16 cellular contexts compared by ENCODE assay signal in the genomic region with DNA sequence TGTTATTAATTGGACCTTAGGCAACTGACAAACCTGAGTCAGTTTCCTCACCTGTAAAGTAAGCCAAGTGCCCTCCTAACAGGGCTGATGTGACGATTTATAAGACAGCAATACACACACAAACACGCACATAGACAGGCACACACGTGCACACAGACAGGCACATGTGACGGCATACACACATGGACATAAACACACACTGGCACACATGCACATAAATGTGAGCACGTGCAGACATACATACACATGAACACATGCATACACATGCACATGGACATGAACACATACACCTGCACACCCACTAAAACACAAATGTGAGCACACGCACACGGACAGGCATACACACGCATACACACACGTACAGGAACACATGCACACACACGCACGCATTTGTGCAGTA.
A peak's percentile ranks its signal among the peaks of the same experiment; 100 is the strongest.
DNase-seq lines count a peak whose midpoint lies in the region; ATAC-seq, FAIRE-seq and TF ChIP-seq lines count a peak whose summit lies in the region.
"Had no signal": no experiment of that assay in that cellular context is flagged by ENCODE, and none has a peak within 500 bp of the region (broad histone marks: within the 10 kb centered on the region; RNA-seq: fewer than 3 reads in every experiment).

No MANE protein-coding gene starts in this region.

- H2AFZ ChIP-seq in HepG2 (ENCODE audit: low read length) (no peak overlapping the region), osteoblast (ENCODE audit: low read length) (no peak overlapping the region)
- H2AFZ ChIP-seq: GM23338 had no signal

- FAIRE-seq in HepG2 (lab: Jason Lieb, UNC) (no peak), kidney (lab: Jason Lieb, UNC) (no peak), urothelium cell line (lab: Jason Lieb, UNC) (peak; percentile 55)
- FAIRE-seq: GM18507 had no signal

- H3K4me2 ChIP-seq in HepG2 (ENCODE audit: low read depth, low read length) (no peak overlapping the region), osteoblast (ENCODE audit: insufficient read depth, low read length) (no peak overlapping the region)
- H3K4me2 ChIP-seq: GM23338 had no signal

- no peak for DNase-seq in activated CD4-positive, alpha-beta memory T cell treated with anti-CD3 and anti-CD28 coated beads for 36 hours
- no peak for DNase-seq in activated CD4-positive, alpha-beta memory T cell treated with anti-CD3 and anti-CD28 coated beads, Interleukin-2, amount 10 ng/mL, durations not matched to agents 7 days and 5 days
- DNase-seq in HepG2 (ENCODE audit: low spot score), result no peak
- no peak for DNase-seq in right lobe of liver
- DNase-seq in kidney, result no peak
- no peak for DNase-seq in urothelium cell line (ENCODE audit: low spot score)
- no peak for DNase-seq in osteoblast (ENCODE audit: insufficient read length, low spot score, missing footprints)
- DNase-seq: 8988T, AML-193, HFFc6, IMR-90 had no signal

- intact Hi-C loops in activated CD4-positive, alpha-beta memory T cell treated with anti-CD3 and anti-CD28 coated beads for 36 hours (cut with micrococcal nuclease), result no loop called here
- intact Hi-C loops in HepG2 (cut with micrococcal nuclease; ENCODE audit: unreplicated experiment), result no loop called here
- intact Hi-C loops in right lobe of liver (cut with DNase I), result no loop called here
- intact Hi-C loops in kidney (cut with DNase I), result no loop called here

- no peak for TF ChIP-seq EP300 in HepG2 (IDR thresholded peaks at IDR 0.05; ENCODE audit: low read depth in 2 of 2, low read length in 2 of 2)
- TF ChIP-seq EP300 in HepG2 (CRISPR knock-in tag; IDR thresholded peaks at IDR 0.05; ENCODE audit: borderline replicate concordance), result no peak

- POLR2A ChIA-PET in activated CD4-positive, alpha-beta memory T cell treated with anti-CD3 and anti-CD28 coated beads for 36 hours (lab: Charles Lee), result no interaction called here
- POLR2A ChIA-PET in activated CD4-positive, alpha-beta memory T cell treated with anti-CD3 and anti-CD28 coated beads, Interleukin-2, amount 10 ng/mL, durations not matched to agents 7 days and 5 days (lab: Charles Lee), result no interaction called here
- POLR2A ChIA-PET in HepG2 (lab: Yijun Ruan, JAX), result no interaction called here

- CTCF ChIA-PET in activated CD4-positive, alpha-beta memory T cell treated with anti-CD3 and anti-CD28 coated beads for 36 hours (lab: Charles Lee), result no interaction called here
- CTCF ChIA-PET in activated CD4-positive, alpha-beta memory T cell treated with anti-CD3 and anti-CD28 coated beads, Interleukin-2, amount 10 ng/mL, durations not matched to agents 7 days and 5 days (lab: Charles Lee), result no interaction called here
- CTCF ChIA-PET in HepG2 (lab: Yijun Ruan, JAX; ENCODE audit: low intra/inter-chr PET ratio, low total read pairs), result no interaction called here

- H3K79me2 ChIP-seq in HepG2 (ENCODE audit: insufficient read depth, low read length) (no peaks in the 10 kb centered on the region), osteoblast (ENCODE audit: insufficient read depth, low read length) (no peaks in the 10 kb centered on the region)

- in situ Hi-C loops in HepG2 (cut with HindIII; ENCODE audit: extremely low pct_ligation_motif_present, low pct_unique_long_range_greater_than_20kb), result no loop called here

- TF ChIP-seq POLR2A in HepG2 (IDR thresholded peaks at IDR 0.05; ENCODE audit: insufficient read depth in 1 of 2, low read depth in 2 of 2, low read length in 2 of 2) (no peak), right lobe of liver (IDR thresholded peaks at IDR 0.05) (no peak)

- H3K4me1 ChIP-seq in HepG2 (ENCODE audit: insufficient read depth, low read length) (no peaks in the 10 kb centered on the region), right lobe of liver (no peaks in the 10 kb centered on the region), kidney (ENCODE audit: control insufficient read depth in 1 of 2, insufficient read depth in 1 of 2, low read depth in 1 of 2, low read length in 2 of 2) (peaks cover 0 to 9% of the 10 kb centered on the region in 2 donors), osteoblast (ENCODE audit: insufficient read depth, low read length) (no peaks in the 10 kb centered on the region)
- H3K4me1 ChIP-seq: HAP-1 had no signal

- peaks cover 1% of the 10 kb centered on the region for H3K4me1 Mint-ChIP-seq in activated CD4-positive, alpha-beta memory T cell treated with anti-CD3 and anti-CD28 coated beads for 36 hours (ENCODE audit: low read depth)
- no peaks in the 10 kb centered on the region for H3K4me1 Mint-ChIP-seq in activated CD4-positive, alpha-beta memory T cell treated with anti-CD3 and anti-CD28 coated beads, Interleukin-2, amount 10 ng/mL, durations not matched to agents 7 days and 5 days
- H3K4me1 Mint-ChIP-seq: GM23338 had no signal

- H3K27ac Mint-ChIP-seq in activated CD4-positive, alpha-beta memory T cell treated with anti-CD3 and anti-CD28 coated beads for 36 hours, result peak overlapping the region; percentile 14
- H3K27ac Mint-ChIP-seq in activated CD4-positive, alpha-beta memory T cell treated with anti-CD3 and anti-CD28 coated beads, Interleukin-2, amount 10 ng/mL, durations not matched to agents 7 days and 5 days, result no peak overlapping the region
- H3K27ac Mint-ChIP-seq: GM23338, HFFc6 had no signal

- H3K27me3 Mint-ChIP-seq in activated CD4-positive, alpha-beta memory T cell treated with anti-CD3 and anti-CD28 coated beads for 36 hours, result no peaks in the 10 kb centered on the region
- no peaks in the 10 kb centered on the region for H3K27me3 Mint-ChIP-seq in activated CD4-positive, alpha-beta memory T cell treated with anti-CD3 and anti-CD28 coated beads, Interleukin-2, amount 10 ng/mL, durations not matched to agents 7 days and 5 days

- H3K36me3 ChIP-seq in HepG2 (replicated peaks in 1 of 2; ENCODE audit: control insufficient read depth in 1 of 2, insufficient read depth in 2 of 2, low read length in 2 of 2), result no peaks in the 10 kb centered on the region
- no peaks in the 10 kb centered on the region for H3K36me3 ChIP-seq in right lobe of liver
- no peaks in the 10 kb centered on the region for H3K36me3 ChIP-seq in kidney (ENCODE audit: control insufficient read depth in 1 of 2, insufficient read depth in 2 of 2, low read length in 2 of 2)
- no peaks in the 10 kb centered on the region for H3K36me3 ChIP-seq in osteoblast (ENCODE audit: insufficient read depth, low read length)
- H3K36me3 ChIP-seq: HAP-1 had no signal

- no peak for TF ChIP-seq CTCF in HepG2 (CRISPR knock-in tag; IDR thresholded peaks at IDR 0.05)
- no peak for TF ChIP-seq CTCF in right lobe of liver (IDR thresholded peaks at IDR 0.05)
- no peak for TF ChIP-seq CTCF in kidney (IDR thresholded peaks at IDR 0.05; ENCODE audit: borderline replicate concordance, extremely low read depth, insufficient read depth)
- no peak for TF ChIP-seq CTCF in osteoblast (IDR thresholded peaks at IDR 0.05; ENCODE audit: extremely low read depth, low read depth, low read length)

- TF ChIP-seq RAD21 in HepG2 (CRISPR knock-in tag; IDR thresholded peaks at IDR 0.05), result no peak

- H3K27me3 ChIP-seq in HepG2 (ENCODE audit: control insufficient read depth in 1 of 2, insufficient read depth in 2 of 2, low read length in 2 of 2), result no peaks in the 10 kb centered on the region; a peak in 1 of 5 replicates
- H3K27me3 ChIP-seq in right lobe of liver, result no peaks in the 10 kb centered on the region
- H3K27me3 ChIP-seq in osteoblast (ENCODE audit: insufficient read depth, low read length), result no peaks in the 10 kb centered on the region
- H3K27me3 ChIP-seq: BLaER1 had no signal

- no peak for ATAC-seq in HepG2
- no peak for ATAC-seq in right lobe of liver
- no peak for ATAC-seq in GM18867 (IDR thresholded peaks at IDR 0.05; ENCODE audit: unreplicated experiment)
- ATAC-seq: GM23338 had no signal

- BruUV-seq in HepG2 (replicated peaks; lab: Mats Ljungman, UMichigan), result no TSS peak

- peaks cover 37% of the 10 kb centered on the region for H3K36me3 Mint-ChIP-seq in activated CD4-positive, alpha-beta memory T cell treated with anti-CD3 and anti-CD28 coated beads for 36 hours
- H3K36me3 Mint-ChIP-seq in activated CD4-positive, alpha-beta memory T cell treated with anti-CD3 and anti-CD28 coated beads, Interleukin-2, amount 10 ng/mL, durations not matched to agents 7 days and 5 days (ENCODE audit: low read depth), result peaks cover 69% of the 10 kb centered on the region

- no peaks in the 10 kb centered on the region for H3K9me3 ChIP-seq in HepG2 (ENCODE audit: low read length)
- no peaks in the 10 kb centered on the region for H3K9me3 ChIP-seq in right lobe of liver
- H3K9me3 ChIP-seq in kidney (ENCODE audit: control insufficient read depth in 1 of 2, low read length in 2 of 2), result no peaks in the 10 kb centered on the region
- H3K9me3 ChIP-seq in osteoblast (ENCODE audit: low read depth, low read length), result no peaks in the 10 kb centered on the region
- H3K9me3 ChIP-seq: BLaER1, HAP-1 had no signal

- H3K4me3 ChIP-seq in HepG2 (replicated peaks in 1 of 3; ENCODE audit: insufficient read depth in 1 of 3, low read depth in 2 of 3, low read length in 3 of 3) (no peak overlapping the region), right lobe of liver (no peak overlapping the region), kidney (ENCODE audit: low read length in 2 of 2) (no peak overlapping the region), osteoblast (ENCODE audit: insufficient read depth, low read length) (no peak overlapping the region)
- H3K4me3 ChIP-seq: BLaER1, GM23338, HAP-1 had no signal

- no peaks in the 10 kb centered on the region for H3K9me3 Mint-ChIP-seq in activated CD4-positive, alpha-beta memory T cell treated with anti-CD3 and anti-CD28 coated beads for 36 hours
- no peaks in the 10 kb centered on the region for H3K9me3 Mint-ChIP-seq in activated CD4-positive, alpha-beta memory T cell treated with anti-CD3 and anti-CD28 coated beads, Interleukin-2, amount 10 ng/mL, durations not matched to agents 7 days and 5 days
- H3K9me3 Mint-ChIP-seq: GM23338, HFFc6 had no signal

- H4K20me1 ChIP-seq in HepG2 (ENCODE audit: insufficient read depth, low read length), result no peaks in the 10 kb centered on the region
- H4K20me1 ChIP-seq in osteoblast (ENCODE audit: insufficient read depth, low read length), result no peaks in the 10 kb centered on the region
- H4K20me1 ChIP-seq: BLaER1 had no signal

- H3K4me3 Mint-ChIP-seq in activated CD4-positive, alpha-beta memory T cell treated with anti-CD3 and anti-CD28 coated beads for 36 hours, result no peak overlapping the region
- H3K4me3 Mint-ChIP-seq in activated CD4-positive, alpha-beta memory T cell treated with anti-CD3 and anti-CD28 coated beads, Interleukin-2, amount 10 ng/mL, durations not matched to agents 7 days and 5 days, result no peak overlapping the region
- H3K4me3 Mint-ChIP-seq: GM23338, HFFc6 had no signal

- H3K27ac ChIP-seq in HepG2 (ENCODE audit: extremely low read length, insufficient read depth, low read length), result no peak overlapping the region
- no peak overlapping the region for H3K27ac ChIP-seq in right lobe of liver
- peak overlapping the region; percentile 29 to 62 for H3K27ac ChIP-seq in kidney (ENCODE audit: low read depth in 2 of 2, low read length in 2 of 2)
- no peak overlapping the region for H3K27ac ChIP-seq in osteoblast (ENCODE audit: low read depth, low read length)
- H3K27ac ChIP-seq: BLaER1 had no signal

- H3K9ac ChIP-seq in HepG2 (ENCODE audit: insufficient read depth, low read depth, low read length), result no peak overlapping the region
- peak overlapping the region in 1 of 2 donors; percentile 27 for H3K9ac ChIP-seq in kidney (ENCODE audit: low read length in 2 of 2)
- H3K9ac ChIP-seq: BLaER1 had no signal

- WGBS in HepG2 (ENCODE audit: low lambda C conversion rate), result 39% methylated on average over 11 of the region's 11 CpGs
- 80% methylated on average over 2 of the region's 11 CpGs for WGBS in right lobe of liver (ENCODE audit: insufficient coverage, low coverage, low lambda C conversion rate, missing lambda C conversion rate)

Comparison
In these comparisons a context has a peak if more than half of its experiments do, and no peak if none do; other contexts are left out.
1. H3K27ac ChIP-seq: peak in kidney (2 of 2); none in HepG2 (single experiment), right lobe of liver (0 of 3) and osteoblast (single experiment).